In the genomic region with DNA sequence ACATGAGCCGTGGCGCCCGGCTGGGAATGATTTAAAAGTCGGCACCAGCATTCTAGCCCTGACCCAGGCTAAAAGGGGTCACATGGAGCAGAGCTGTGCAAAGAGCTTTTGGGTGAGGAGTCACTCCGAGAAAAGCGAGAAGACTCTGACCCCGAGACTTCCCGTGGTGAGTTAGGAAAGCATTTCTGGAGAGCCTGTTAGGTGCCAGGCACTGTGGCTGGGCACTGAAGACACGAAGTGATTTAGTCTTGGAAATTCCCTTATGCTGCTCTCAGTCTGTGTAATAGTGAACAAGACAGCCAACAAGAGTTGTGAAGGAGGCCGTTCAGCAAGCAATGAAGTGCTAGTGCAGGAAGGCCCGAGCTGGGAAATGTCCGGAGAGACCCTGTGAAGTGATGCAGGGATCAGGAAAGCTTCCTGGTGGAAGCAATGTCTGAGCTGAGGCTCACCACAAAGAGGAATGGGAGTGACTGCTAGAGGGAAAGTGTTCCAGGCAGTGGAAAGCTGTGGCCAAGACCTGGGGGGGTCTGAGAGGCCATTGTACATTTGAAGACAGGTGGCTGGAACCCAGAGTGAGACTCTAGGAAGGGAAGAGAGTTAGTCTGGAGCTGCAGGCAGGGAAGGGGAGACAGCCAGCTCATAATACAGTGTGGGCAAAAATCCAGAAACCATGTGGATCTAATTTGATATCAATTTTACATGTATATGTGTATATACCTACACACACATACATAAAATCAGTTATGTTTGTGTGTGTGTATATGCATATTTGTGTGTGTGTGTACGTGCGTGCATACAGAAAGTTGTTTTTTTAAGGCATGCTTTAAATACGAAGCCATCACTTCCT, we compare ENCODE assay signal across 8 cellular contexts. TPM values are rescaled to one million over a fixed set of nuclear protein-coding genes. Genes with fewer than 3 reads are reported as not detected.
DNase-seq lines count a peak whose midpoint lies in the region; ATAC-seq and TF ChIP-seq lines count a peak whose summit lies in the region.

No MANE protein-coding gene starts in this region.

- no peak for ATAC-seq in CD4-positive, alpha-beta T cell (ENCODE audit: poor library complexity)
- ATAC-seq in psoas muscle (no peak), GM19324 (IDR thresholded peaks at IDR 0.05; ENCODE audit: low FRiP score, unreplicated experiment) (no peak), GM18505 (IDR thresholded peaks at IDR 0.05; ENCODE audit: unreplicated experiment) (no peak), GM18519 (IDR thresholded peaks at IDR 0.05; ENCODE audit: low FRiP score, unreplicated experiment) (no peak)

- POLR2A ChIA-PET in CD4-positive, alpha-beta T cell (lab: Charles Lee) = interaction anchor here (0.9 to 2.3 kb wide), 5 partner anchors 10 to 21 kb away, joined by 3 to 8 read pairs (median 3); no protein-coding TSS in a partner anchor

- CTCF ChIA-PET in CD4-positive, alpha-beta T cell (lab: Charles Lee) = interaction anchor here (1.7 kb wide), 1 partner anchor 32 kb away, joined by 4 read pairs; the partner anchor contains the start of gene MARK2

- no peaks in the 10 kb centered on the region for H3K27me3 ChIP-seq in CD4-positive, alpha-beta T cell (ENCODE audit: control insufficient read depth, insufficient read depth, low read length)
- H3K27me3 ChIP-seq in duodenal mucosa (ENCODE audit: control insufficient read depth in 1 of 2, insufficient read depth in 2 of 2, low read length in 2 of 2) (no peaks in the 10 kb centered on the region), psoas muscle (ENCODE audit: insufficient read depth in 3 of 3, low read length in 2 of 3) (no peaks in the 10 kb centered on the region)

- no peak for DNase-seq in CD4-positive, alpha-beta T cell
- DNase-seq in NCI-H69 (lab: John Stamatoyannopoulos, UW) = peak; percentile 14
- DNase-seq in psoas muscle = no peak
- no peak for DNase-seq in dermis blood vessel endothelial cell

- H3K4me3 ChIP-seq in duodenal mucosa (ENCODE audit: low read depth in 1 of 2, low read length in 2 of 2) (peak overlapping the region in 1 of 2 donors; percentile 37), psoas muscle (no peak overlapping the region)

- WGBS in psoas muscle, 3 donors = 58 to 74% (median 64%) methylated on average over 15 of the region's 15 CpGs

- peaks cover 2 to 9% of the 10 kb centered on the region in 2 donors for H3K36me3 ChIP-seq in duodenal mucosa (ENCODE audit: control insufficient read depth in 1 of 2, insufficient read depth in 2 of 2, low read length in 2 of 2)
- peaks cover 0 to 6% of the 10 kb centered on the region in 2 donors for H3K36me3 ChIP-seq in psoas muscle (ENCODE audit: insufficient read depth in 1 of 2, low read depth in 1 of 2)

- H3K9me3 ChIP-seq in CD4-positive, alpha-beta T cell (ENCODE audit: control insufficient read depth, low read length) = no peaks in the 10 kb centered on the region
- H3K9me3 ChIP-seq in duodenal mucosa (ENCODE audit: control insufficient read depth in 1 of 2, low read length in 2 of 2) (no peaks in the 10 kb centered on the region), psoas muscle (no peaks in the 10 kb centered on the region)

- TF ChIP-seq CTCF in CD4-positive, alpha-beta T cell (IDR thresholded peaks at IDR 0.05) = no peak
- TF ChIP-seq CTCF in psoas muscle (IDR thresholded peaks at IDR 0.05) = no peak

- peaks cover 87% of the 10 kb centered on the region for H3K4me1 Mint-ChIP-seq in CD4-positive, alpha-beta T cell (ENCODE audit: low read depth)

- peak overlapping the region; percentile 3 to 27 for H3K9ac ChIP-seq in duodenal mucosa (ENCODE audit: low read depth in 1 of 2, low read length in 2 of 2)

- intact Hi-C loops in CD4-positive, alpha-beta T cell (cut with DNase I, micrococcal nuclease) = no loop called here
- intact Hi-C loops in psoas muscle (cut with DNase I) = loop anchor here (1.0 to 5.0 kb wide), 3 partner anchors 30 to 47 kb away; partner anchors contain the start of genes MARK2 (in 1 of the 2) and RCOR2 (in 1 of the 2)

- peak overlapping the region; percentile 47 for H3K27ac ChIP-seq in CD4-positive, alpha-beta T cell (ENCODE audit: low read depth, low read length)
- H3K27ac ChIP-seq in duodenal mucosa (ENCODE audit: low read depth, low read length) (no peak overlapping the region), psoas muscle (peak overlapping the region; percentile 2)

- no peaks in the 10 kb centered on the region for H3K9me3 Mint-ChIP-seq in CD4-positive, alpha-beta T cell

- peaks cover 27% of the 10 kb centered on the region for H3K36me3 Mint-ChIP-seq in CD4-positive, alpha-beta T cell (ENCODE audit: low read depth)

- H3K27me3 Mint-ChIP-seq in CD4-positive, alpha-beta T cell = no peaks in the 10 kb centered on the region

- H3K4me3 Mint-ChIP-seq in CD4-positive, alpha-beta T cell = peak overlapping the region; percentile 70

- H3K4me1 ChIP-seq in duodenal mucosa (ENCODE audit: control insufficient read depth in 1 of 2, insufficient read depth in 2 of 2, low read length in 2 of 2) (peaks cover 70 to 80% of the 10 kb centered on the region in 2 donors), psoas muscle (peaks cover 68% of the 10 kb centered on the region)

- no peak for TF ChIP-seq POLR2A in GM18505 (IDR thresholded peaks at IDR 0.05; ENCODE audit: borderline replicate concordance, extremely low read depth, insufficient read depth, insufficient read length)

- H3K27ac Mint-ChIP-seq in CD4-positive, alpha-beta T cell = peak overlapping the region; percentile 92

RNA-seq across cellular contexts. Expression of gene MARK2, which starts 31.7 kb away (rescaled TPM):
- total RNA-seq in CD4-positive, alpha-beta T cell = 10 to 100 TPM; 18.4 to 21.0 TPM
- total RNA-seq in psoas muscle = 10 to 100 TPM; 21.7 to 24.9 (median 22.9) TPM
- 10 to 100 TPM; 11.7 to 24.7 (median 12.7) TPM for polyA plus RNA-seq in psoas muscle
- 12.1 and 15.1 TPM in 2 replicates for total RNA-seq in dermis blood vessel endothelial cell

RNA-seq across cellular contexts. Expression of gene RCOR2, which starts 46.4 kb away (rescaled TPM):
- total RNA-seq in CD4-positive, alpha-beta T cell = not detected
- total RNA-seq in psoas muscle (1 to 10 TPM in 1 of 4 donors, under 1 TPM in 3; 0.25 to 2.1 (median 0.47) TPM), dermis blood vessel endothelial cell (0.09 and 0.17 TPM in 2 replicates)
- polyA plus RNA-seq in psoas muscle = under 1 TPM; 0.07 to 0.91 (median 0.77) TPM

RNA-seq across cellular contexts. Expression of gene SPINDOC, which starts 57.3 kb away (rescaled TPM):
- total RNA-seq in CD4-positive, alpha-beta T cell = 1 to 10 TPM; 4.0 to 4.8 TPM
- total RNA-seq in psoas muscle (1 to 10 TPM; 3.8 to 8.8 (median 6.9) TPM), dermis blood vessel endothelial cell (14.3 and 22.4 TPM in 2 replicates)
- 1 to 10 TPM; 2.7 to 4.7 (median 4.6) TPM for polyA plus RNA-seq in psoas muscle

Comparison
In these comparisons a context has a peak if more than half of its experiments do, and no peak if none do; other contexts are left out.
1. intact Hi-C loops: an anchor here in psoas muscle (1.0 to 5.0 kb wide); none called in CD4-positive, alpha-beta T cell.